Comparison of ENCODE assay signal across 1 cellular context in genomic region chr2:26725516-26725810, GRCh38.
TF ChIP-seq lines count a peak whose summit lies in the region.

No MANE protein-coding gene starts in this region.

TF ChIP-seq in A549, 52 proteins besides CTCF, POLR2A, EP300 and RAD21 (continued from another document):
- TF ChIP-seq, protein P1, sequence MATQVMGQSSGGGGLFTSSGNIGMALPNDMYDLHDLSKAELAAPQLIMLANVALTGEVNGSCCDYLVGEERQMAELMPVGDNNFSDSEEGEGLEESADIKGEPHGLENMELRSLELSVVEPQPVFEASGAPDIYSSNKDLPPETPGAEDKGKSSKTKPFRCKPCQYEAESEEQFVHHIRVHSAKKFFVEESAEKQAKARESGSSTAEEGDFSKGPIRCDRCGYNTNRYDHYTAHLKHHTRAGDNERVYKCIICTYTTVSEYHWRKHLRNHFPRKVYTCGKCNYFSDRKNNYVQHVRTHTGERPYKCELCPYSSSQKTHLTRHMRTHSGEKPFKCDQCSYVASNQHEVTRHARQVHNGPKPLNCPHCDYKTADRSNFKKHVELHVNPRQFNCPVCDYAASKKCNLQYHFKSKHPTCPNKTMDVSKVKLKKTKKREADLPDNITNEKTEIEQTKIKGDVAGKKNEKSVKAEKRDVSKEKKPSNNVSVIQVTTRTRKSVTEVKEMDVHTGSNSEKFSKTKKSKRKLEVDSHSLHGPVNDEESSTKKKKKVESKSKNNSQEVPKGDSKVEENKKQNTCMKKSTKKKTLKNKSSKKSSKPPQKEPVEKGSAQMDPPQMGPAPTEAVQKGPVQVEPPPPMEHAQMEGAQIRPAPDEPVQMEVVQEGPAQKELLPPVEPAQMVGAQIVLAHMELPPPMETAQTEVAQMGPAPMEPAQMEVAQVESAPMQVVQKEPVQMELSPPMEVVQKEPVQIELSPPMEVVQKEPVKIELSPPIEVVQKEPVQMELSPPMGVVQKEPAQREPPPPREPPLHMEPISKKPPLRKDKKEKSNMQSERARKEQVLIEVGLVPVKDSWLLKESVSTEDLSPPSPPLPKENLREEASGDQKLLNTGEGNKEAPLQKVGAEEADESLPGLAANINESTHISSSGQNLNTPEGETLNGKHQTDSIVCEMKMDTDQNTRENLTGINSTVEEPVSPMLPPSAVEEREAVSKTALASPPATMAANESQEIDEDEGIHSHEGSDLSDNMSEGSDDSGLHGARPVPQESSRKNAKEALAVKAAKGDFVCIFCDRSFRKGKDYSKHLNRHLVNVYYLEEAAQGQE (IDR thresholded peaks at IDR 0.05), result no peak
- no peak for TF ChIP-seq KDM1A (IDR thresholded peaks at IDR 0.05; ENCODE audit: low read depth)
- no peak for TF ChIP-seq SMC3 (IDR thresholded peaks at IDR 0.05)
- TF ChIP-seq CHD4 (IDR thresholded peaks at IDR 0.05; ENCODE audit: borderline replicate concordance), result no peak
- no peak for TF ChIP-seq RCOR1 (IDR thresholded peaks at IDR 0.05; ENCODE audit: low read depth, low read length)
- no peak for TF ChIP-seq RNF2 (IDR thresholded peaks at IDR 0.05; ENCODE audit: borderline replicate concordance, low read depth)
- no peak for TF ChIP-seq FOSB (CRISPR knock-in tag; IDR thresholded peaks at IDR 0.05)
- TF ChIP-seq CEBPB (IDR thresholded peaks at IDR 0.05), result no peak
- no peak for TF ChIP-seq HOXB13 (CRISPR knock-in tag; IDR thresholded peaks at IDR 0.05; ENCODE audit: low read depth)
- TF ChIP-seq MAZ (IDR thresholded peaks at IDR 0.05; ENCODE audit: borderline replicate concordance, low read depth, low read length), result no peak
- TF ChIP-seq RFX5 (IDR thresholded peaks at IDR 0.05), result no peak
- TF ChIP-seq ATOH8 (CRISPR knock-in tag; IDR thresholded peaks at IDR 0.05; ENCODE audit: low read depth), result no peak
